Comparison of ENCODE assay signal across 8 cellular contexts in genomic region chr7:24573008-24573553, GRCh38. TPM values are rescaled to one million over a fixed set of nuclear protein-coding genes. Genes with fewer than 3 reads are reported as not detected.
DNase-seq lines count a peak whose midpoint lies in the region; ATAC-seq and TF ChIP-seq lines count a peak whose summit lies in the region.

TSS of gene PALS2 (plus strand) at chr7:24573452. CDS start at chr7:24623668, 50,216 bp downstream.

- peaks cover 9% of the 10 kb centered on the region for H3K27me3 ChIP-seq in colonic mucosa

- no peak within 1 kb of the TSS for H3K27ac ChIP-seq in colonic mucosa

- intact Hi-C loops in colonic mucosa (cut with DNase I): no loop called here
- intact Hi-C loops in left colon (cut with DNase I, micrococcal nuclease): loop anchor here in 1 of 2 donors (10.0 kb wide), 1 partner anchor 92 kb away; no protein-coding TSS in a partner anchor

- H3K4me1 ChIP-seq in colonic mucosa: no peaks in the 10 kb centered on the region

- TF ChIP-seq CTCF in colonic mucosa (IDR thresholded peaks at IDR 0.05): no peak

- H3K9me3 ChIP-seq in colonic mucosa: no peaks in the 10 kb centered on the region

- H3K4me3 ChIP-seq in colonic mucosa: peak within 1 kb of the TSS; percentile 81

- H3K36me3 ChIP-seq in colonic mucosa: no peaks in the 10 kb centered on the region

- DNase-seq in 8988T (peak; percentile 73), NCI-H2171 (lab: John Stamatoyannopoulos, UW) (peak; percentile 66), colonic mucosa (peak; percentile 78), left colon (peak; percentile 77 to 81)
- DNase-seq in activated CD4-positive, alpha-beta T cell treated with anti-CD3 and anti-CD28 coated beads for 24 hours (ENCODE audit: low read depth in 2 of 2): peak; percentile 53 to 56
- DNase-seq in stimulated activated CD4-positive, alpha-beta T cell treated with anti-CD3 and anti-CD28 coated beads, Interleukin-1b, Interleukin-23, amount 100 ng/mL, for 48 hours: peak; percentile 72

- H3K9ac ChIP-seq in colonic mucosa (ENCODE audit: low read depth in 2 of 2, low read length in 2 of 2): peak within 1 kb of the TSS; percentile 59 to 61

- ATAC-seq in GM18517 (IDR thresholded peaks at IDR 0.05; ENCODE audit: unreplicated experiment) (peak; percentile 20), HG03039 (IDR thresholded peaks at IDR 0.05; ENCODE audit: unreplicated experiment) (peak; percentile 38), left colon (peak; percentile 88)

RNA-seq across cellular contexts. Expression of gene PALS2, which starts in this region (rescaled TPM):
- 1 to 10 TPM; 6.6 to 6.7 TPM for total RNA-seq in colonic mucosa
- total RNA-seq in left colon: 1 to 10 TPM; 6.7 TPM

Comparison
In these comparisons a context has a peak if more than half of its experiments do, and no peak if none do; other contexts are left out.
1. ATAC-seq: peak in every context shown above with its lines; median percentile 88 in left colon; 38 in HG03039; 20 in GM18517.